22 cellular contexts compared by ENCODE assay signal in genomic region chr20:18202966-18203365, GRCh38.
A peak's percentile ranks its signal among the peaks of the same experiment; 100 is the strongest.
DNase-seq lines count a peak whose midpoint lies in the region; ATAC-seq, FAIRE-seq and TF ChIP-seq lines count a peak whose summit lies in the region.
"Had no signal": no experiment of that assay in that cellular context is flagged by ENCODE, and none has a peak within 500 bp of the region (broad histone marks: within the 10 kb centered on the region; RNA-seq: fewer than 3 reads in every experiment).

No MANE protein-coding gene starts in this region.

- no peak overlapping the region for H3K4ac ChIP-seq in trophoblast cell (ENCODE audit: low read depth, low read length)

- no peak for TF ChIP-seq RAD21 in HepG2 (CRISPR knock-in tag; IDR thresholded peaks at IDR 0.05)

- no peak overlapping the region for H4K8ac ChIP-seq in trophoblast cell (ENCODE audit: low read depth, low read length)

- no peak overlapping the region for H2BK120ac ChIP-seq in trophoblast cell (ENCODE audit: insufficient read depth, low read length, poor library complexity)

- peaks cover 21% of the 10 kb centered on the region for H3K4me1 ChIP-seq in OCI-LY7 (ENCODE audit: insufficient read depth, low read length, poor library complexity, severe bottlenecking)
- no peaks in the 10 kb centered on the region for H3K4me1 ChIP-seq in HepG2 (ENCODE audit: insufficient read depth, low read length)
- H3K4me1 ChIP-seq in trophoblast cell (ENCODE audit: control insufficient read depth in 1 of 2, insufficient read depth in 2 of 2, low read length in 2 of 2): no peaks in the 10 kb centered on the region
- H3K4me1 ChIP-seq: A549, Caco-2 had no signal

- H3K27ac ChIP-seq in OCI-LY7 (ENCODE audit: low read depth, low read length, poor library complexity, severe bottlenecking) (peak overlapping the region; percentile 10), HepG2 (ENCODE audit: extremely low read length, insufficient read depth, low read length) (no peak overlapping the region), trophoblast cell (ENCODE audit: low read depth, low read length) (no peak overlapping the region)
- H3K27ac ChIP-seq: 22Rv1, A549, C4-2B had no signal

- BruUV-seq in OCI-LY7 (replicated peaks; lab: Mats Ljungman, UMichigan): no TSS peak
- no TSS peak for BruUV-seq in HepG2 (replicated peaks; lab: Mats Ljungman, UMichigan)

- FAIRE-seq in HepG2 (lab: Jason Lieb, UNC): no peak
- FAIRE-seq: D721Med, G401.6, GM18507 had no signal

- H3K18ac ChIP-seq in trophoblast cell (ENCODE audit: low read length): no peak overlapping the region

- no peaks in the 10 kb centered on the region for H3K79me1 ChIP-seq in trophoblast cell (ENCODE audit: low read length)

- no peaks in the 10 kb centered on the region for H3K79me2 ChIP-seq in OCI-LY7 (ENCODE audit: insufficient read depth, low read depth, low read length)
- no peaks in the 10 kb centered on the region for H3K79me2 ChIP-seq in HepG2 (ENCODE audit: insufficient read depth, low read length)
- H3K79me2 ChIP-seq in trophoblast cell (ENCODE audit: control insufficient read depth, insufficient read depth, low read length, poor library complexity): no peaks in the 10 kb centered on the region

- H2AK5ac ChIP-seq in trophoblast cell (ENCODE audit: low read length): no peak overlapping the region

- H3K14ac ChIP-seq in trophoblast cell (ENCODE audit: low read length): no peak overlapping the region

- H3K9me3 ChIP-seq in OCI-LY7 (ENCODE audit: low read length) (peaks cover 13% of the 10 kb centered on the region), HepG2 (ENCODE audit: low read length) (peaks cover 6% of the 10 kb centered on the region; the same call in 1 of the 2 replicates), trophoblast cell (ENCODE audit: insufficient read depth, low read depth, low read length) (no peaks in the 10 kb centered on the region)

- no peak overlapping the region for H2BK12ac ChIP-seq in trophoblast cell (ENCODE audit: low read length)

- POLR2A ChIA-PET in OCI-LY7 (lab: Charles Lee) (no interaction called here), HepG2 (lab: Yijun Ruan, JAX) (no interaction called here), T-cell (lab: Charles Lee) (no interaction called here)

- H3K4me1 Mint-ChIP-seq in T-cell: no peaks in the 10 kb centered on the region
- no peaks in the 10 kb centered on the region for H3K4me1 Mint-ChIP-seq in activated naive CD8-positive, alpha-beta T cell treated with anti-CD3 and anti-CD28 coated beads, Interleukin-2, amount 50 U/mL, for 24 hours

- peaks cover 14% of the 10 kb centered on the region for H3K36me3 Mint-ChIP-seq in T-cell
- peaks cover 3% of the 10 kb centered on the region for H3K36me3 Mint-ChIP-seq in activated naive CD8-positive, alpha-beta T cell treated with anti-CD3 and anti-CD28 coated beads, Interleukin-2, amount 50 U/mL, for 24 hours (ENCODE audit: low read depth)

- no peak overlapping the region for H3K4me3 Mint-ChIP-seq in T-cell
- H3K4me3 Mint-ChIP-seq in activated naive CD8-positive, alpha-beta T cell treated with anti-CD3 and anti-CD28 coated beads, Interleukin-2, amount 50 U/mL, for 24 hours: no peak overlapping the region
- H3K4me3 Mint-ChIP-seq: B cell; CD4-positive, alpha-beta T cell; CD8-positive, alpha-beta T cell had no signal

- intact Hi-C loops in OCI-LY7 (cut with micrococcal nuclease; ENCODE audit: unreplicated experiment) (no loop called here), HepG2 (cut with micrococcal nuclease; ENCODE audit: unreplicated experiment) (no loop called here), left cardiac atrium (cut with DNase I) (no loop called here)

- no peak overlapping the region for H3K9ac ChIP-seq in HepG2 (ENCODE audit: insufficient read depth, low read depth, low read length)
- no peak overlapping the region for H3K9ac ChIP-seq in trophoblast cell (ENCODE audit: low read length)

- H3K4me3 ChIP-seq in OCI-LY7 (ENCODE audit: low read depth, low read length, poor library complexity, severe bottlenecking) (no peak overlapping the region), HepG2 (replicated peaks in 1 of 3; ENCODE audit: insufficient read depth in 1 of 3, low read depth in 2 of 3, low read length in 3 of 3) (no peak overlapping the region), trophoblast cell (ENCODE audit: low read depth, low read length) (peak overlapping the region; percentile 18)
- H3K4me3 ChIP-seq: A549 had no signal

- peak; percentile 23; the same call in 2 of the 3 replicates for ATAC-seq in HepG2
- ATAC-seq in left cardiac atrium: no peak
- ATAC-seq in T-cell (replicated peaks in 1 of 4): no peak
- ATAC-seq in activated naive CD8-positive, alpha-beta T cell treated with anti-CD3 and anti-CD28 coated beads, Interleukin-2, amount 50 U/mL, for 24 hours: no peak
- ATAC-seq: A549; CD8-positive, alpha-beta T cell had no signal

- no peak overlapping the region for H3K27ac Mint-ChIP-seq in T-cell
- no peak overlapping the region for H3K27ac Mint-ChIP-seq in activated naive CD8-positive, alpha-beta T cell treated with anti-CD3 and anti-CD28 coated beads, Interleukin-2, amount 50 U/mL, for 24 hours
- H3K27ac Mint-ChIP-seq: B cell; CD4-positive, alpha-beta T cell; CD8-positive, alpha-beta T cell had no signal

- H3K9me2 ChIP-seq in OCI-LY7 (ENCODE audit: insufficient read depth, low read length): no peaks in the 10 kb centered on the region

- no peak overlapping the region for H3K23ac ChIP-seq in trophoblast cell (ENCODE audit: low read length)

- H3K27me3 ChIP-seq in HepG2 (ENCODE audit: control insufficient read depth in 1 of 2, insufficient read depth in 2 of 2, low read length in 2 of 2) (no peaks in the 10 kb centered on the region), trophoblast cell (ENCODE audit: insufficient read depth, low read length) (no peaks in the 10 kb centered on the region)

- DNase-seq in activated CD8-positive, alpha-beta memory T cell treated with anti-CD3 and anti-CD28 coated beads for 24 hours: peak; percentile 33
- no peak for DNase-seq in activated CD8-positive, alpha-beta memory T cell treated with anti-CD3 and anti-CD28 coated beads, Interleukin-2, amount 50 U/mL, for 4 hours
- no peak for DNase-seq in OCI-LY7 (ENCODE audit: low spot score)
- no peak for DNase-seq in HepG2 (ENCODE audit: low spot score)
- no peak for DNase-seq in trophoblast cell
- DNase-seq in left cardiac atrium: no peak
- no peak for DNase-seq in T-cell
- no peak for DNase-seq in activated naive CD8-positive, alpha-beta T cell treated with anti-CD3 and anti-CD28 coated beads, Interleukin-2, amount 50 U/mL, for 24 hours
- DNase-seq: AML-193; Caco-2; Calu3; CD4-positive, alpha-beta T cell; CD8-positive, alpha-beta T cell; DMS79 treated with DMSO at 0.1 percent for 48 hours; GF-D8 had no signal

- peaks cover 8 to 14% (median 12%) of the 10 kb centered on the region in 3 donors for H3K9me3 Mint-ChIP-seq in T-cell
- H3K9me3 Mint-ChIP-seq in activated naive CD8-positive, alpha-beta T cell treated with anti-CD3 and anti-CD28 coated beads, Interleukin-2, amount 50 U/mL, for 24 hours: peaks cover 15% of the 10 kb centered on the region

- TF ChIP-seq EP300 in HepG2 (IDR thresholded peaks at IDR 0.05; ENCODE audit: low read depth in 2 of 2, low read length in 2 of 2) (no peak), HepG2 (CRISPR knock-in tag; IDR thresholded peaks at IDR 0.05; ENCODE audit: borderline replicate concordance) (no peak)

- no peak overlapping the region for H2BK5ac ChIP-seq in trophoblast cell (ENCODE audit: low read depth, low read length, poor library complexity)

- H2AFZ ChIP-seq in OCI-LY7 (ENCODE audit: low read length) (no peak overlapping the region), HepG2 (ENCODE audit: low read length) (no peak overlapping the region), trophoblast cell (ENCODE audit: insufficient read depth, low read length, poor library complexity) (no peak overlapping the region)

- TF ChIP-seq POLR2A in HepG2 (IDR thresholded peaks at IDR 0.05; ENCODE audit: insufficient read depth in 1 of 2, low read depth in 2 of 2, low read length in 2 of 2): no peak

- TF ChIP-seq CTCF in OCI-LY7 (conservative IDR thresholded peaks at IDR 0.05; ENCODE audit: low read length): no peak
- TF ChIP-seq CTCF in HepG2 (CRISPR knock-in tag; IDR thresholded peaks at IDR 0.05): no peak

- no peaks in the 10 kb centered on the region for H4K20me1 ChIP-seq in OCI-LY7 (ENCODE audit: insufficient read depth, low read length)
- H4K20me1 ChIP-seq in HepG2 (ENCODE audit: insufficient read depth, low read length): no peaks in the 10 kb centered on the region

- H4K91ac ChIP-seq in trophoblast cell (ENCODE audit: low read depth, low read length): no peak overlapping the region

- no peak overlapping the region for H4K12ac ChIP-seq in trophoblast cell (ENCODE audit: low read depth, low read length)

- peaks cover 0 to 4% of the 10 kb centered on the region in 2 donors for H3K27me3 Mint-ChIP-seq in T-cell
- no peaks in the 10 kb centered on the region for H3K27me3 Mint-ChIP-seq in activated naive CD8-positive, alpha-beta T cell treated with anti-CD3 and anti-CD28 coated beads, Interleukin-2, amount 50 U/mL, for 24 hours
- H3K27me3 Mint-ChIP-seq: B cell; CD4-positive, alpha-beta T cell had no signal

- CTCF ChIA-PET in OCI-LY7 (lab: Charles Lee; ENCODE audit: unreplicated experiment): no interaction called here
- CTCF ChIA-PET in HepG2 (lab: Yijun Ruan, JAX; ENCODE audit: low intra/inter-chr PET ratio, low total read pairs): no interaction called here
- CTCF ChIA-PET in T-cell (lab: Charles Lee): no interaction called here

- in situ Hi-C loops in HepG2 (cut with HindIII; ENCODE audit: extremely low pct_ligation_motif_present, low pct_unique_long_range_greater_than_20kb): no loop called here

- H3K36me3 ChIP-seq in OCI-LY7 (ENCODE audit: insufficient read depth, low read length): no peaks in the 10 kb centered on the region
- no peaks in the 10 kb centered on the region for H3K36me3 ChIP-seq in HepG2 (replicated peaks in 1 of 2; ENCODE audit: control insufficient read depth in 1 of 2, insufficient read depth in 2 of 2, low read length in 2 of 2)
- H3K36me3 ChIP-seq in trophoblast cell (ENCODE audit: control insufficient read depth in 1 of 2, insufficient read depth in 2 of 2, low read length in 2 of 2): no peaks in the 10 kb centered on the region

- H3K4me2 ChIP-seq in OCI-LY7 (ENCODE audit: low read length) (peak overlapping the region; percentile 39), HepG2 (ENCODE audit: low read depth, low read length) (no peak overlapping the region), trophoblast cell (ENCODE audit: low read length) (no peak overlapping the region)
- H3K4me2 ChIP-seq: A549 had no signal

TF ChIP-seq in HepG2, 621 proteins besides CTCF, POLR2A, EP300 and RAD21 (continues in another document):
- TF ChIP-seq ZNF703 (CRISPR knock-in tag; IDR thresholded peaks at IDR 0.05; ENCODE audit: borderline replicate concordance): 0 out of 2 replicates have a peak, but pooled peaks have one; percentile 26
